Comparison of ENCODE assay signal across 8 cellular contexts in genomic region chr6:132814716-132815570, GRCh38. TPM values are rescaled to one million over a fixed set of nuclear protein-coding genes. Genes with fewer than 3 reads are reported as not detected.
DNase-seq lines count a peak whose midpoint lies in the region; ATAC-seq and TF ChIP-seq lines count a peak whose summit lies in the region.

No MANE protein-coding gene starts in this region.

- H3K27ac ChIP-seq in colonic mucosa, result peak overlapping the region; percentile 13

- ATAC-seq in GM18498 (IDR thresholded peaks at IDR 0.05; ENCODE audit: unreplicated experiment) (peak; percentile 14), HG02610 (IDR thresholded peaks at IDR 0.05; ENCODE audit: unreplicated experiment) (peak; percentile 5)

- peaks cover 6% of the 10 kb centered on the region for H3K4me1 ChIP-seq in colonic mucosa
- H3K4me1 ChIP-seq in mucosa of stomach (ENCODE audit: control insufficient read depth, insufficient read depth, low read length), result peaks cover 17% of the 10 kb centered on the region

- H3K9me3 ChIP-seq in colonic mucosa (no peaks in the 10 kb centered on the region), mucosa of stomach (ENCODE audit: control insufficient read depth, low read length) (no peaks in the 10 kb centered on the region)

- intact Hi-C loops in colonic mucosa (cut with DNase I), result no loop called here

- peak overlapping the region; percentile 91 for H3K4me3 ChIP-seq in colonic mucosa
- peak overlapping the region; percentile 76 for H3K4me3 ChIP-seq in mucosa of stomach (ENCODE audit: low read length)

- DNase-seq in colonic mucosa (no peak), ureter (ENCODE audit: low spot score) (no peak), SIG-M5 (lab: John Stamatoyannopoulos, UW) (no peak), NOMO-1 treated with dmso at 0.1 percent for 144 hours (lab: John Stamatoyannopoulos, UW; ENCODE audit: unreplicated experiment) (no peak)

- peaks cover 11% of the 10 kb centered on the region for H3K36me3 ChIP-seq in colonic mucosa
- peaks cover 4% of the 10 kb centered on the region for H3K36me3 ChIP-seq in mucosa of stomach (ENCODE audit: control insufficient read depth, insufficient read depth, low read length)

- no peaks in the 10 kb centered on the region for H3K27me3 ChIP-seq in colonic mucosa
- no peaks in the 10 kb centered on the region for H3K27me3 ChIP-seq in mucosa of stomach (ENCODE audit: control insufficient read depth, insufficient read depth, low read length)

- H3K9ac ChIP-seq in colonic mucosa (ENCODE audit: low read depth in 2 of 2, low read length in 2 of 2) (peak overlapping the region; percentile 49 to 98), mucosa of stomach (ENCODE audit: low read length) (peak overlapping the region; percentile 85)

- no peak for TF ChIP-seq CTCF in colonic mucosa (IDR thresholded peaks at IDR 0.05)

TF ChIP-seq in PFSK-1, 5 proteins besides CTCF, POLR2A, EP300 and RAD21:
- TF ChIP-seq POLR2AphosphoS5 (IDR thresholded peaks at IDR 0.05; ENCODE audit: low read depth, low read length) (peak; percentile 57; the same call in 1 of the 2 replicates), REST (IDR thresholded peaks at IDR 0.05; ENCODE audit: insufficient read depth in 1 of 2, low read depth in 2 of 2, low read length in 2 of 2) (no peak), FOXP2 (optimal IDR thresholded peaks at IDR 0.05; ENCODE audit: borderline replicate concordance, extremely low read depth, extremely low read length, insufficient read depth) (no peak)
TF ChIP-seq in PFSK-1: peak in this region for 1.

RNA-seq across cellular contexts. Expression of gene RPS12, which starts 0.6 kb away (rescaled TPM):
- polyA plus RNA-seq in PFSK-1 (2012; ENCODE audit: insufficient read length, low read depth), result 5,216 TPM
- total RNA-seq in colonic mucosa (100 to 1,000 TPM; 829 to 885 TPM), ureter (1,065 TPM)

RNA-seq across cellular contexts. Expression of gene SLC18B1, which starts 16.5 kb away (rescaled TPM):
- 0.77 TPM for polyA plus RNA-seq in PFSK-1 (2012; ENCODE audit: insufficient read length, low read depth)
- total RNA-seq in colonic mucosa (10 to 100 TPM; 11.1 to 11.8 TPM), ureter (12.8 TPM)

RNA-seq across cellular contexts. Expression of gene VNN2, which starts 57.2 kb away (rescaled TPM):
- polyA plus RNA-seq in PFSK-1 (2012; ENCODE audit: insufficient read length, low read depth), result not detected
- 1 to 10 TPM in 1 of 2 donors, under 1 TPM in 1; 0.84 to 1.6 TPM for total RNA-seq in colonic mucosa
- total RNA-seq in ureter, result 2.2 TPM
